In the genomic region with DNA sequence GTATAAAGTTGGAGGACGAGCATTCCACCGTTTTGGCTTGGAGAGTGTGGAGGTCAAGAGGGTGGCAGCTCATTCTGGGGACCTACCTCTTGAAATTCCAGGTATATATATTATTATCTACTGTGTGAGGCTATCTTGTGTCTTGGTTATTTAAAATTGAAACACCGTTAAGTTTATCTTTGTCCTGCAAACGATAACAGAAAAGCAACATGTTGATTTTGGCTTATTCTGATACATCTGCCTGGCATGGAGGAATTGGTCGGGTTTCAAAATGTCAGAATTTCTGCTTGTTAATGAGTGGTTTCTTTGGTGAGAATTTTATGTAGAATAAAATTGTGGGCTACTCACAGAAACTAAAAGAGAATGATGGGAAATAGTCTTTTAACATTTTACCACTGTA, we compare ENCODE assay signal across 32 cellular contexts. TPM values are rescaled to one million over a fixed set of nuclear protein-coding genes. Genes with fewer than 3 reads are reported as not detected.
DNase-seq lines count a peak whose midpoint lies in the region; ATAC-seq, FAIRE-seq and TF ChIP-seq lines count a peak whose summit lies in the region.
"Had no signal": no experiment of that assay in that cellular context is flagged by ENCODE, and none has a peak within 500 bp of the region (broad histone marks: within the 10 kb centered on the region; RNA-seq: fewer than 3 reads in every experiment).

No MANE protein-coding gene starts in this region.

- H3K27ac ChIP-seq in right lobe of liver (no peak overlapping the region), HepG2 (ENCODE audit: extremely low read length, insufficient read depth, low read length) (no peak overlapping the region), GM23338 (ENCODE audit: low read depth) (no peak overlapping the region), right atrium auricular region (no peak overlapping the region), brain microvascular endothelial cell (no peak overlapping the region)
- H3K27ac ChIP-seq: 22Rv1, C4-2B, SJCRH30 had no signal

- no peak for FAIRE-seq in HepG2 (lab: Jason Lieb, UNC)
- FAIRE-seq: H1, HTR-8/SVneo had no signal

- in situ Hi-C loops in HepG2 (cut with HindIII; ENCODE audit: extremely low pct_ligation_motif_present, low pct_unique_long_range_greater_than_20kb), result no loop called here
- in situ Hi-C loops in brain microvascular endothelial cell (cut with HindIII; ENCODE audit: low pct_ligation_motif_present, low sequenced_read_pairs), result no loop called here

- H3K27ac Mint-ChIP-seq in GM23338, result no peak overlapping the region
- H3K27ac Mint-ChIP-seq: B cell; CD8-positive, alpha-beta memory T cell had no signal

- H3K4me2 ChIP-seq in HepG2 (ENCODE audit: low read depth, low read length) (no peak overlapping the region), GM23338 (no peak overlapping the region)

- DNase-seq in right lobe of liver (no peak), HepG2 (ENCODE audit: low spot score) (no peak), GM23338 (ENCODE audit: low spot score) (no peak), right atrium auricular region (ENCODE audit: low spot score) (no peak), brain microvascular endothelial cell (no peak)
- DNase-seq: CD8-positive, alpha-beta memory T cell; DMS 273 treated with DMSO at 0.1 percent for 48 hours; DMS79; EL; GDM1; KBM-7; MV-4-11; NCI-H1105; NCI-H1436 treated with DMSO at 0.1 percent for 48 hours; NCI-H187 treated with DMSO at 0.1 percent for 48 hours; NCI-H2171 treated with DMSO at 0.1 percent for 48 hours; NCI-H524; NCI-H748 treated with DMSO at 0.1 percent for 48 hours; PC-3; SJCRH30; T-helper 2 cell had no signal

- WGBS in right lobe of liver (ENCODE audit: insufficient coverage, low coverage, low lambda C conversion rate, missing lambda C conversion rate), result 45% methylated on average over 5 of the region's 5 CpGs
- WGBS in HepG2 (ENCODE audit: low lambda C conversion rate), result 97% methylated on average over 5 of the region's 5 CpGs

- no peak for TF ChIP-seq EP300 in HepG2 (IDR thresholded peaks at IDR 0.05; ENCODE audit: low read depth in 2 of 2, low read length in 2 of 2)
- no peak for TF ChIP-seq EP300 in HepG2 (CRISPR knock-in tag; IDR thresholded peaks at IDR 0.05; ENCODE audit: borderline replicate concordance)

- no peak overlapping the region for H3K9ac ChIP-seq in HepG2 (ENCODE audit: insufficient read depth, low read depth, low read length)

- H3K9me3 Mint-ChIP-seq in GM23338, result no peaks in the 10 kb centered on the region
- H3K9me3 Mint-ChIP-seq: CD8-positive, alpha-beta memory T cell had no signal

- H3K4me1 ChIP-seq in right lobe of liver, result peaks cover 0 to 23% (median 2%) of the 10 kb centered on the region in 4 donors
- peaks cover 9% of the 10 kb centered on the region for H3K4me1 ChIP-seq in HepG2 (ENCODE audit: insufficient read depth, low read length)
- no peaks in the 10 kb centered on the region; the same call in 1 of the 2 replicates for H3K4me1 ChIP-seq in GM23338 (ENCODE audit: insufficient read depth)
- no peaks in the 10 kb centered on the region for H3K4me1 ChIP-seq in right atrium auricular region
- H3K4me1 ChIP-seq: SJCRH30 had no signal

- H3K4me3 ChIP-seq in right lobe of liver, result no peak overlapping the region
- no peak overlapping the region for H3K4me3 ChIP-seq in HepG2 (replicated peaks in 1 of 3; ENCODE audit: insufficient read depth in 1 of 3, low read depth in 2 of 3, low read length in 3 of 3)
- no peak overlapping the region for H3K4me3 ChIP-seq in GM23338
- no peak overlapping the region for H3K4me3 ChIP-seq in right atrium auricular region
- H3K4me3 ChIP-seq in brain microvascular endothelial cell (ENCODE audit: low read depth, low read length), result no peak overlapping the region
- H3K4me3 ChIP-seq: SJCRH30 had no signal

- intact Hi-C loops in right lobe of liver (cut with DNase I), result no loop called here
- intact Hi-C loops in HepG2 (cut with micrococcal nuclease; ENCODE audit: unreplicated experiment), result no loop called here

- POLR2A ChIA-PET in HepG2 (lab: Yijun Ruan, JAX), result no interaction called here

- H3F3A ChIP-seq in GM23338 (replicated peaks; ENCODE audit: low read depth), result no peaks in the 10 kb centered on the region

- BruUV-seq in HepG2 (replicated peaks; lab: Mats Ljungman, UMichigan), result no TSS peak

- H3K36me3 ChIP-seq in right lobe of liver, result no peaks in the 10 kb centered on the region
- no peaks in the 10 kb centered on the region for H3K36me3 ChIP-seq in HepG2 (replicated peaks in 1 of 2; ENCODE audit: control insufficient read depth in 1 of 2, insufficient read depth in 2 of 2, low read length in 2 of 2)
- no peaks in the 10 kb centered on the region for H3K36me3 ChIP-seq in GM23338 (ENCODE audit: insufficient read depth)
- H3K36me3 ChIP-seq in right atrium auricular region, result no peaks in the 10 kb centered on the region
- H3K36me3 ChIP-seq in brain microvascular endothelial cell (replicated peaks), result no peaks in the 10 kb centered on the region
- H3K36me3 ChIP-seq: SJCRH30 had no signal

- H3K27me3 Mint-ChIP-seq in GM23338 (ENCODE audit: insufficient read depth, low read depth, poor library complexity), result no peaks in the 10 kb centered on the region

- H3K9me3 ChIP-seq in right lobe of liver, result no peaks in the 10 kb centered on the region
- H3K9me3 ChIP-seq in HepG2 (ENCODE audit: low read length), result no peaks in the 10 kb centered on the region
- H3K9me3 ChIP-seq in right atrium auricular region, result no peaks in the 10 kb centered on the region
- H3K9me3 ChIP-seq: SJCRH30 had no signal

- H4K20me1 ChIP-seq in HepG2 (ENCODE audit: insufficient read depth, low read length), result no peaks in the 10 kb centered on the region
- H4K20me1 ChIP-seq in GM23338 (replicated peaks; ENCODE audit: insufficient read depth), result no peaks in the 10 kb centered on the region

- H3K4me1 Mint-ChIP-seq in GM23338, result peaks cover 2% of the 10 kb centered on the region; the same call in 2 of the 3 replicates
- H3K4me1 Mint-ChIP-seq: B cell; CD8-positive, alpha-beta memory T cell had no signal

- TF ChIP-seq POLR2A in right lobe of liver (IDR thresholded peaks at IDR 0.05) (no peak), HepG2 (IDR thresholded peaks at IDR 0.05; ENCODE audit: insufficient read depth in 1 of 2, low read depth in 2 of 2, low read length in 2 of 2) (no peak)

- TF ChIP-seq RAD21 in HepG2 (CRISPR knock-in tag; IDR thresholded peaks at IDR 0.05), result no peak

- H3K9me2 ChIP-seq in GM23338 (ENCODE audit: insufficient read depth), result no peaks in the 10 kb centered on the region

- TF ChIP-seq CTCF in right lobe of liver (IDR thresholded peaks at IDR 0.05) (no peak), HepG2 (CRISPR knock-in tag; IDR thresholded peaks at IDR 0.05) (no peak), GM23338 (conservative IDR thresholded peaks at IDR 0.05; ENCODE audit: low read depth in 2 of 2) (no peak), right atrium auricular region (IDR thresholded peaks at IDR 0.05) (no peak), brain microvascular endothelial cell (IDR thresholded peaks at IDR 0.05; ENCODE audit: low read depth, low read length, missing control alignments) (no peak)

- no peaks in the 10 kb centered on the region for H3K79me2 ChIP-seq in HepG2 (ENCODE audit: insufficient read depth, low read length)
- H3K79me2 ChIP-seq in GM23338 (replicated peaks; ENCODE audit: insufficient read depth), result no peaks in the 10 kb centered on the region

- no peaks in the 10 kb centered on the region for H3K36me3 Mint-ChIP-seq in GM23338 (ENCODE audit: low read depth)
- H3K36me3 Mint-ChIP-seq: CD8-positive, alpha-beta memory T cell had no signal

- ATAC-seq in right lobe of liver (peak in 3 of 4 donors; percentile 41 to 51 (median 43)), HepG2 (no peak), GM23338 (no peak), HG03095 (IDR thresholded peaks at IDR 0.05; ENCODE audit: unreplicated experiment) (peak; percentile 5), HG02678 (IDR thresholded peaks at IDR 0.05; ENCODE audit: unreplicated experiment) (no peak), HG02981 (IDR thresholded peaks at IDR 0.05; ENCODE audit: unreplicated experiment) (no peak)
- ATAC-seq: HCT116, PC-3, Right ventricle myocardium inferior, SK-N-SH treated with all-trans-retinoic acid at 6 μM for 48 hours had no signal

- H2AFZ ChIP-seq in HepG2 (ENCODE audit: low read length) (no peak overlapping the region), GM23338 (peak overlapping the region; percentile 12; the same call in 1 of the 2 replicates)

- H3K27me3 ChIP-seq in right lobe of liver (no peaks in the 10 kb centered on the region), HepG2 (ENCODE audit: control insufficient read depth in 1 of 2, insufficient read depth in 2 of 2, low read length in 2 of 2) (no peaks in the 10 kb centered on the region), GM23338 (ENCODE audit: insufficient read depth) (no peaks in the 10 kb centered on the region), right atrium auricular region (no peaks in the 10 kb centered on the region), brain microvascular endothelial cell (replicated peaks) (no peaks in the 10 kb centered on the region)
- H3K27me3 ChIP-seq: SJCRH30 had no signal

- H3K4me3 Mint-ChIP-seq in GM23338, result no peak overlapping the region
- H3K4me3 Mint-ChIP-seq: B cell; CD8-positive, alpha-beta memory T cell had no signal

- CTCF ChIA-PET in HepG2 (lab: Yijun Ruan, JAX; ENCODE audit: low intra/inter-chr PET ratio, low total read pairs), result no interaction called here

RNA-seq across cellular contexts. Expression of gene SVIP, which starts 54.4 kb away (rescaled TPM):
- total RNA-seq in right lobe of liver (10 to 100 TPM in 1 of 6 experiments, 1 to 10 TPM in 5; 3.5 to 12.0 (median 5.8) TPM), HepG2 (2016; rRNA removed; fragmentation: Illumina TruSeq; extraction: Trizol) (27.2 and 31.1 TPM in 2 replicates), right atrium auricular region (10 to 100 TPM; 13.1 to 13.9 TPM)
- 36.5 and 46.9 TPM in 2 replicates for total RNA-seq in HepG2 (2016; cell fraction: cytosol; rRNA removed; fragmentation: Illumina TruSeq; extraction: Trizol; ENCODE audit: low read depth)
- 28.9 and 29.7 TPM in 2 replicates for total RNA-seq in HepG2 (2016; cell fraction: insoluble cytoplasmic fraction; rRNA removed; fragmentation: Illumina TruSeq; extraction: Trizol)
- 54.7 and 55.9 TPM in 2 replicates for total RNA-seq in HepG2 (2016; cell fraction: membrane; rRNA removed; fragmentation: Illumina TruSeq; extraction: Trizol)
- total RNA-seq in HepG2 (2016; cell fraction: nucleus; rRNA removed; fragmentation: Illumina TruSeq; extraction: Trizol), result 10.0 and 11.5 TPM in 2 replicates
- polyA plus RNA-seq in HepG2 (2011; rRNA removed) (5.8 and 6.3 TPM in 2 replicates), GM23338 (2016; fragmentation: Nextera tagmentation; extraction: Ambion mirVana) (13.5 and 15.5 TPM in 2 replicates)
- polyA plus RNA-seq in HepG2 (2011; cell fraction: cytosol; rRNA removed), result 1.2 and 1.7 TPM in 2 replicates
- polyA plus RNA-seq in HepG2 (2011; cell fraction: nucleus; rRNA removed), result 0.96 and 1.8 TPM in 2 replicates
- 11.8 and 13.4 TPM in 2 replicates for polyA plus RNA-seq in HepG2 (2012)
- 88.9 and 123 TPM in 2 replicates for polyA plus RNA-seq in HepG2 (2016; cell fraction: cytosol; fragmentation: Illumina TruSeq; extraction: Trizol; ENCODE audit: low read depth)
- polyA plus RNA-seq in HepG2 (2016; cell fraction: insoluble cytoplasmic fraction; fragmentation: Illumina TruSeq; extraction: Trizol; ENCODE audit: low read depth), result 37.2 and 40.5 TPM in 2 replicates
- 71.3 and 75.6 TPM in 2 replicates for polyA plus RNA-seq in HepG2 (2016; cell fraction: membrane; fragmentation: Illumina TruSeq; extraction: Trizol; ENCODE audit: low read depth)
- 22.8 and 28.1 TPM in 2 replicates for polyA plus RNA-seq in HepG2 (2016; cell fraction: nucleus; fragmentation: Illumina TruSeq; extraction: Trizol; ENCODE audit: insufficient read depth, low read depth)
- 0.98 and 1.5 TPM in 2 replicates for polyA minus RNA-seq in HepG2 (2011; rRNA and poly(A)+ RNA removed; ENCODE audit: low replicate concordance)
- 0.62 and 0.89 TPM in 2 replicates for polyA minus RNA-seq in HepG2 (2011; cell fraction: cytosol; rRNA and poly(A)+ RNA removed)
- 9.3 and 12.2 TPM in 2 replicates for polyA minus RNA-seq in HepG2 (2011; cell fraction: nucleus; rRNA and poly(A)+ RNA removed)
- total RNA-seq in GM23338 (2014; rRNA removed; shearing (Covaris generic)), result 4.1 and 5.4 TPM in 2 replicates

Comparison
In these comparisons a context has a peak if more than half of its experiments do, and no peak if none do; other contexts are left out.
1. ATAC-seq: peak in right lobe of liver (3 of 4) and HG03095 (single experiment); none in HepG2 (single experiment), GM23338 (single experiment), HG02678 (single experiment) and HG02981 (single experiment).